In genomic region chr18:63071566-63072175, GRCh38 we compare ENCODE assay signal across 1 cellular context.
TF ChIP-seq lines count a peak whose summit lies in the region.

No MANE protein-coding gene starts in this region.

TF ChIP-seq in HEK293, 187 proteins besides CTCF, POLR2A, EP300 and RAD21 (continued from another document):
- no peak for TF ChIP-seq PRDM4 (tag by site-specific recombination; IDR thresholded peaks at IDR 0.05)
- TF ChIP-seq ZNF623 (tag by site-specific recombination; IDR thresholded peaks at IDR 0.05), result no peak
- no peak for TF ChIP-seq PRDM10 (tag by site-specific recombination; IDR thresholded peaks at IDR 0.05)
- no peak for TF ChIP-seq ZNF214 (tag by site-specific recombination; IDR thresholded peaks at IDR 0.05; ENCODE audit: borderline replicate concordance)
- TF ChIP-seq ATF2 (tag by site-specific recombination; IDR thresholded peaks at IDR 0.05; ENCODE audit: low read depth), result no peak
- 0 out of 2 replicates have a peak, but pooled peaks have one; percentile 17 for TF ChIP-seq ZNF600 (tag by site-specific recombination; IDR thresholded peaks at IDR 0.05)
- no peak for TF ChIP-seq ZNF362 (tag by site-specific recombination; IDR thresholded peaks at IDR 0.05)
- TF ChIP-seq ZNF580 (tag by site-specific recombination; IDR thresholded peaks at IDR 0.05), result no peak
- TF ChIP-seq INSM2 (tag by site-specific recombination; IDR thresholded peaks at IDR 0.05), result no peak
- no peak for TF ChIP-seq ZNF48 (tag by site-specific recombination; IDR thresholded peaks at IDR 0.05)
- 0 out of 2 replicates have a peak, but pooled peaks have one; percentile 18 for TF ChIP-seq ZNF335 (tag by site-specific recombination; conservative IDR thresholded peaks at IDR 0.05)
- TF ChIP-seq ZNF423 (tag by site-specific recombination; IDR thresholded peaks at IDR 0.05), result no peak
- no peak for TF ChIP-seq ZNF560 (tag by site-specific recombination; IDR thresholded peaks at IDR 0.05; ENCODE audit: borderline replicate concordance)
- no peak for TF ChIP-seq ZNF398 (tag by site-specific recombination; IDR thresholded peaks at IDR 0.05)
- no peak for TF ChIP-seq ZNF629 (tag by site-specific recombination; IDR thresholded peaks at IDR 0.05)
- TF ChIP-seq ZNF561 (tag by site-specific recombination; IDR thresholded peaks at IDR 0.05; ENCODE audit: borderline replicate concordance), result no peak
- no peak for TF ChIP-seq ZBTB11 (tag by site-specific recombination; conservative IDR thresholded peaks at IDR 0.05; ENCODE audit: low read depth)
- peak; percentile 98 for TF ChIP-seq FEZF1 (tag by site-specific recombination; IDR thresholded peaks at IDR 0.05)
- TF ChIP-seq ZNF544 (tag by site-specific recombination; IDR thresholded peaks at IDR 0.05), result no peak
- TF ChIP-seq ZNF677 (tag by site-specific recombination; IDR thresholded peaks at IDR 0.05), result no peak
- TF ChIP-seq ZNF626 (tag by site-specific recombination; IDR thresholded peaks at IDR 0.05), result no peak
- TF ChIP-seq MYNN (tag by site-specific recombination; IDR thresholded peaks at IDR 0.05; ENCODE audit: borderline replicate concordance), result no peak
- no peak for TF ChIP-seq ZNF239 (tag by site-specific recombination; IDR thresholded peaks at IDR 0.05)
- TF ChIP-seq ZNF692 (tag by site-specific recombination; IDR thresholded peaks at IDR 0.05), result peak; percentile 26; the same call in 1 of the 2 replicates
TF ChIP-seq in HEK293: peak in this region for 6.
